ENCODE assay signal across 8 cellular contexts in the genomic region with DNA sequence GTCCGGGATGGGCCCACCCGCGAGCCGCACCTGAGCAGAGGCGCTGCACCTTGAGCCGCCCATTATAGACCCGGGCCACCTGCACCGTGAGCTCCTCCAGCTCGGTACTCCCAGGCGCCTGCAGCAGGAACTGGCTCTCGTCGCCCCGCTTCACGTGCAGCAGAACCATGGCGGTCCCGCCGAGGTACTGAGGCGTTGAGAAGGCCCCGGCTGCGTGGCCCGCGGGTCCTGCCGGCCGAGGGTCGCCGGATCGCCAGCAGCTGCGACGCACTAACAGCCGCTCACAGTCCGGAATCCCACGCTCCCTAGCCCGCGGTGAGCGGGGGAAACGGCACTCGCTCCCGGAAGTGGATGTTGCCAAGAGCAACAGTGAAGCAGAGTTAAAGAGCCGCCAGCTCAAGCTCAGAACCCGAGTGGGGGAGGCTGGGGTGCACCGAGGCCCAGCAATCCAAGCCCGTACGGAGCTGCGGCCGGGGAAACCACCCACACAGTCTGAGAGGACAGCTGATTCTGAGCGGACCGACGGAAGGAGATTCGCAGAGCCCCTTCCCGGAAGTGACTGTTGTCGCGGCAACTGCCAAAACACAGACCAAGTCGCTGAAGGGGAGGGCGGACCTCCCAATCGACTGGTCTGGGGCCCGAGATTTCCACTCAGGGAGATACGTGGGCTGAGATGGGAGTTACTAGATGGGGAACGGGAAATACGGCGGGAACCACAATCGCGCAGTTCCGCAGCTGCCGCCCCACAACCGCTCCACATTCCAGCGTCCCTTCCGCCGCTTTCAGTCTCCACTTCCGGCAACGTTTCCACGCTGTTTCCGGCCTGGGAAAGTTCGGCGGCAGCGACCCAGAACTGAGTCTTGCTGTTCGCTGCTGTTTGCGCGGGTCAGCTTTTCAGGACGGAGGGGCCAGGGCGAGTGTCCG. TPM values are rescaled to one million over a fixed set of nuclear protein-coding genes. Genes with fewer than 3 reads are reported as not detected.
DNase-seq lines count a peak whose midpoint lies in the region; TF ChIP-seq lines count a peak whose summit lies in the region.

TSS of gene CFAP298 (minus strand) at position 303 of the 924 bp plus-strand sequence. CDS start at position 169, 134 bp downstream.

- H3K4me3 ChIP-seq in H7 (ENCODE audit: insufficient read depth, low read depth, low read length): peak within 1 kb of the TSS; percentile 92
- peak within 1 kb of the TSS; percentile 96 for H3K4me3 ChIP-seq in fibroblast of villous mesenchyme (ENCODE audit: low read depth, low read length)
- peak within 1 kb of the TSS; percentile 98 for H3K4me3 ChIP-seq in stomach smooth muscle (ENCODE audit: low read length in 2 of 2)

- peaks cover 2% of the 10 kb centered on the region; the same call in 1 of the 2 replicates for H3K36me3 ChIP-seq in H7 (replicated peaks; ENCODE audit: control insufficient read depth, insufficient read depth, low read length)
- peaks cover 6 to 10% of the 10 kb centered on the region in 2 donors for H3K36me3 ChIP-seq in stomach smooth muscle (ENCODE audit: control insufficient read depth in 2 of 2, insufficient read depth in 2 of 2, low read length in 2 of 2)

- H3K27ac ChIP-seq in stomach smooth muscle (ENCODE audit: low read length): peak within 1 kb of the TSS; percentile 88

- no peaks in the 10 kb centered on the region for H3K36me3 Mint-ChIP-seq in neural crest cell (ENCODE audit: low read depth)

- H3K27me3 Mint-ChIP-seq in neural crest cell (ENCODE audit: low read depth): peaks cover 29% of the 10 kb centered on the region

- peak; percentile 94 for DNase-seq in ELR (ENCODE audit: low read depth)
- peak; percentile 84 for DNase-seq in H7
- DNase-seq in M059J (ENCODE audit: low read depth): peak; percentile 97
- peak; percentile 68 for DNase-seq in SIG-M5 (lab: John Stamatoyannopoulos, UW)
- DNase-seq in activated gamma-delta T cell treated with Interleukin-2 at 50 U/mL for 16 hours: peak; percentile 84
- DNase-seq in fibroblast of villous mesenchyme (ENCODE audit: low read depth): peak; percentile 95
- DNase-seq in neural crest cell (ENCODE audit: low read depth, low spot score): peak; percentile 70

- peaks cover 7% of the 10 kb centered on the region for H3K4me1 Mint-ChIP-seq in neural crest cell

- TF ChIP-seq CTCF in fibroblast of villous mesenchyme (IDR thresholded peaks at IDR 0.05; ENCODE audit: insufficient read depth, low read depth, low read length) (no peak), neural crest cell (conservative IDR thresholded peaks at IDR 0.05) (no peak)

- no peaks in the 10 kb centered on the region for H3K9me3 ChIP-seq in stomach smooth muscle (ENCODE audit: control insufficient read depth in 2 of 2, low read length in 2 of 2)

- peak within 1 kb of the TSS; percentile 87 to 89 for H3K9ac ChIP-seq in stomach smooth muscle (ENCODE audit: low read length in 2 of 2)

- peak within 1 kb of the TSS; percentile 100 for H3K27ac Mint-ChIP-seq in neural crest cell (ENCODE audit: unreplicated experiment)

- H3K4me3 Mint-ChIP-seq in neural crest cell: peak within 1 kb of the TSS; percentile 98

- H3K27me3 ChIP-seq in H7 (ENCODE audit: control insufficient read depth, insufficient read depth, low read length) (no peaks in the 10 kb centered on the region), stomach smooth muscle (ENCODE audit: control insufficient read depth in 1 of 2, insufficient read depth in 2 of 2, low read length in 2 of 2) (no peaks in the 10 kb centered on the region)

- peaks cover 14% of the 10 kb centered on the region for H3K4me1 ChIP-seq in stomach smooth muscle (ENCODE audit: control insufficient read depth, insufficient read depth, low read length)

- H3K9me3 Mint-ChIP-seq in neural crest cell: no peaks in the 10 kb centered on the region

RNA-seq across cellular contexts. Expression of gene CFAP298, which starts in this region (rescaled TPM):
- 63.7 and 119 TPM in 2 replicates for total RNA-seq in H7 (2014; rRNA removed; shearing (Covaris generic))
- 75.3 and 77.0 TPM in 2 replicates for total RNA-seq in M059J (2014; rRNA removed; shearing (Covaris generic))
- 12.6 and 20.3 TPM in 2 replicates for total RNA-seq in fibroblast of villous mesenchyme
- total RNA-seq in neural crest cell: 44.7 and 46.3 TPM in 2 replicates

Comparison
In these comparisons a context has a peak if more than half of its experiments do, and no peak if none do; other contexts are left out.
1. Peak in every context shown above with its lines: DNase-seq, H3K4me3 ChIP-seq and H3K27ac ChIP-seq.